8 cellular contexts compared by ENCODE assay signal in the genomic region with DNA sequence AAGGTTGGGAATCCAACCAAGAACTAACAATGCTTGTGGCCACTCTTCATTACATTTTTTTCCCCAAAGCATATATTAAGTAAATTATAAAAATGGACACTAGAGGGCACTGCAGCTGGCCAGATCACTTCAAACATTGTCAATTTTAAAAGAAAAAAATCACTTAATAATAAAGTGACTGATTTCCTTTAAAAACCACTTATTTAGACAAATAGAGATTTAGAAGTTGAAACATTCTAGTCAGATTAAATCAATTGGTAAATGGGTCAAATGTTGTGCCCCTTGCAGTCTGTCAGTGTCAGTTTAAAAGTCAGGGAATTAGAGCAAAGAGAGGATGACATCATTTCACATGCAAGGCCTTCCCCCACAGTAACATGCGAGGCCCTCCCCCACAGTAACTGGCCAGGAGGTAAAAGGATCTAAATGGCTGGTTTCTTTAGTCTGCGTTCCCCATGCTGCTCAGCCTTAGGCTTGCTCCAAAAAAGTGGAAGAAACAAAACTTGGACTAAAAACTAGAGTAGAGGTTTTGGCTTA.
A peak's percentile ranks its signal among the peaks of the same experiment; 100 is the strongest.
DNase-seq lines count a peak whose midpoint lies in the region; ATAC-seq and TF ChIP-seq lines count a peak whose summit lies in the region.

No MANE protein-coding gene starts in this region.

- H3K27ac Mint-ChIP-seq in activated CD8-positive, alpha-beta T cell treated with anti-CD3 and anti-CD28 coated beads for 36 hours, result no peak overlapping the region

- no peak for TF ChIP-seq POLR2A in thyroid gland (IDR thresholded peaks at IDR 0.05)

- ATAC-seq in heart right ventricle (peak in 2 of 8 donors; percentile 39 to 50), Right ventricle myocardium superior (ENCODE audit: poor library complexity) (no peak), GM21526 (IDR thresholded peaks at IDR 0.05; ENCODE audit: low FRiP score, unreplicated experiment) (no peak), HG03039 (IDR thresholded peaks at IDR 0.05; ENCODE audit: unreplicated experiment) (no peak)
- peak; percentile 30 for ATAC-seq in activated CD8-positive, alpha-beta T cell treated with anti-CD3 and anti-CD28 coated beads for 36 hours

- H3K27me3 Mint-ChIP-seq in activated CD8-positive, alpha-beta T cell treated with anti-CD3 and anti-CD28 coated beads for 36 hours, result peaks cover 12% of the 10 kb centered on the region

- POLR2A ChIA-PET in activated CD8-positive, alpha-beta T cell treated with anti-CD3 and anti-CD28 coated beads for 36 hours (lab: Charles Lee), result no interaction called here

- H3K4me1 ChIP-seq in heart right ventricle (peaks cover 0 to 12% (median 0%) of the 10 kb centered on the region in 9 donors), thyroid gland (no peaks in the 10 kb centered on the region)

- H3K4me3 ChIP-seq in heart right ventricle (no peak overlapping the region), thyroid gland (replicated peaks in 1 of 3) (no peak overlapping the region)

- no peaks in the 10 kb centered on the region for H3K9me3 Mint-ChIP-seq in activated CD8-positive, alpha-beta T cell treated with anti-CD3 and anti-CD28 coated beads for 36 hours

- no peak overlapping the region for H3K4me3 Mint-ChIP-seq in activated CD8-positive, alpha-beta T cell treated with anti-CD3 and anti-CD28 coated beads for 36 hours

- CTCF ChIA-PET in activated CD8-positive, alpha-beta T cell treated with anti-CD3 and anti-CD28 coated beads for 36 hours (lab: Charles Lee), result interaction anchor here (0.8 to 3.0 kb wide), 22 partner anchors 9 to 794 kb away, joined by 3 to 23 read pairs (median 3); partner anchors contain the start of gene HOXA5

- DNase-seq in heart right ventricle (no peak), Right ventricle myocardium superior (no peak), NCI-H2081 treated with DMSO at 0.1 percent for 48 hours (lab: John Stamatoyannopoulos, UW) (peak; percentile 32), iPS-NIHi11 (ENCODE audit: low spot score) (peak; percentile 70), thyroid gland (peak in 1 of 2 donors; percentile 8)
- DNase-seq in activated CD8-positive, alpha-beta T cell treated with anti-CD3 and anti-CD28 coated beads for 36 hours, result peak; percentile 4

- TF ChIP-seq CTCF in heart right ventricle (IDR thresholded peaks at IDR 0.05) (peak; percentile 59 to 79 (median 73)), thyroid gland (IDR thresholded peaks at IDR 0.05) (peak; percentile 32 to 83 (median 58))
- peak; percentile 74 for TF ChIP-seq CTCF in activated CD8-positive, alpha-beta T cell treated with anti-CD3 and anti-CD28 coated beads for 36 hours (IDR thresholded peaks at IDR 0.05)

- H3K9me3 ChIP-seq in heart right ventricle (no peaks in the 10 kb centered on the region), thyroid gland (no peaks in the 10 kb centered on the region)

- H3K27ac ChIP-seq in heart right ventricle, result no peak overlapping the region
- no peak overlapping the region for H3K27ac ChIP-seq in thyroid gland

- no peaks in the 10 kb centered on the region for H3K4me1 Mint-ChIP-seq in activated CD8-positive, alpha-beta T cell treated with anti-CD3 and anti-CD28 coated beads for 36 hours (ENCODE audit: low read depth)

- H3K27me3 ChIP-seq in heart right ventricle (peaks cover 0 to 65% (median 18%) of the 10 kb centered on the region in 7 donors), thyroid gland (no peaks in the 10 kb centered on the region)

- WGBS in heart right ventricle, 2 donors, result 37 to 41% methylated on average over 2 of the region's 2 CpGs
- 26 to 27% methylated on average over 2 of the region's 2 CpGs for WGBS in thyroid gland, 2 donors

- intact Hi-C loops in heart right ventricle (cut with DNase I), result loop anchor here in 3 of 10 donors (2.0 kb wide), 1 partner anchor 474 kb away; no protein-coding TSS in a partner anchor
- intact Hi-C loops in Right ventricle myocardium superior (cut with DNase I), result no loop called here
- intact Hi-C loops in activated CD8-positive, alpha-beta T cell treated with anti-CD3 and anti-CD28 coated beads for 36 hours (cut with micrococcal nuclease), result no loop called here
- intact Hi-C loops in thyroid gland (cut with DNase I), result no loop called here

- no peaks in the 10 kb centered on the region for H3K36me3 ChIP-seq in heart right ventricle
- H3K36me3 ChIP-seq in thyroid gland, result no peaks in the 10 kb centered on the region

- no peaks in the 10 kb centered on the region for H3K36me3 Mint-ChIP-seq in activated CD8-positive, alpha-beta T cell treated with anti-CD3 and anti-CD28 coated beads for 36 hours (ENCODE audit: low read depth)

Comparison
In these comparisons a context has a peak if more than half of its experiments do, and no peak if none do; other contexts are left out.
1. DNase-seq: peak in NCI-H2081 treated with DMSO at 0.1 percent for 48 hours (single experiment), activated CD8-positive, alpha-beta T cell treated with anti-CD3 and anti-CD28 coated beads for 36 hours (single experiment) and iPS-NIHi11 (single experiment); none in heart right ventricle (0 of 2) and Right ventricle myocardium superior (single experiment).
2. Peak in every context shown above with its lines, with median percentiles within 50 percentile points of each other: CTCF ChIP-seq.